26 cellular contexts compared by ENCODE assay signal in the genomic region with DNA sequence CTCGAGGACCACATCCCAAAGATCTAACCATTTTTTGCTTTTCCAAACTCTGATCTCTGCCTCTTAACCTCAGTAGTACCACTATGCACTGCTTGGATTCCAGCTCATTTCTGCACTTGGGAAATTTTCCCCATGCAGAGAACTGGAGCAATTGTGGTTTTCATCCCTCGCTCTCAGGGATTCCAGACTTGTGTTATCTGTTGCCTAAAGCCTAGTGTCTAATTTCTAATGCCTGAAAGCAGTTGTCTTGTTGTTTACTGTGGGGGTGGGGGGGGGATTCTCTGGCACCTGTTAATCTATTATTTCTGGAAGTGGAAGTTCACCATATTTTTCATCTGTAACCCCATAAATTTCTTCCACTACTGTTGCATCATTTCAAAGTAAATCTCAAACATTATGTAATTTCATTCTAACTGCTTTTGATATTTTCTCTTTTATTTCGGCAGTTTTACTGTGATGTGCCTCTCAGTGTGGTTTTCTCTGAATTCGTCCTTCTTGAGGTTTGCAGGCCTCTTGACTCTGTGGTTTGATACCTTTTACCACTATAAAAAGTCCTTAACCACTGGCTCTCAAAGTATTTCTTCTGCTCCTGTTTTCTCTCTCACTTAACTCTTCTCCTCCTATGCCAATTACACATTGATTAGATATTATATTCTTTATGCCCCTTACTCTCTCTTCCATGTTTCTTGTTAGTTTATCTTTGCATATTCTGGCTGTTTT.
"Had no signal": no experiment of that assay in that cellular context is flagged by ENCODE, and none has a peak within 500 bp of the region (broad histone marks: within the 10 kb centered on the region; RNA-seq: fewer than 3 reads in every experiment).

No MANE protein-coding gene starts in this region.

- FAIRE-seq: endometrium, TTC549 had no signal

- H3K4me1 Mint-ChIP-seq: activated naive CD8-positive, alpha-beta T cell treated with anti-CD3 and anti-CD28 coated beads, Interleukin-2, amount 50 U/mL, for 24 hours; brain had no signal

- H3K27me3 Mint-ChIP-seq: brain; dendritic cell treated with granulocyte-macrophage colony-stimulating factor and Interleukin-4, amounts not matched to agents 40 ng/mL and 50 ng/mL, for 4 days had no signal

- H3K4me3 Mint-ChIP-seq: activated CD8-positive, alpha-beta T cell treated with anti-CD3 and anti-CD28 coated beads, Interleukin-2, amount 10 ng/mL, durations not matched to agents 7 days and 5 days; activated naive CD8-positive, alpha-beta T cell treated with anti-CD3 and anti-CD28 coated beads, Interleukin-2, amount 50 U/mL, for 24 hours; activated T-helper 1 cell treated with anti-CD3 and anti-CD28 coated beads, Interleukin-12 subunit alpha, Interleukin-12 subunit beta, Interleukin-2, Interleukin-4 antibody, amounts not matched to agents 30 ng/mL and 10 ng/mL and 1 ng/mL, durations not matched to agents 14 hours and 24 hours and 36 hours; brain; dendritic cell treated with granulocyte-macrophage colony-stimulating factor and Interleukin-4, amounts not matched to agents 40 ng/mL and 50 ng/mL, for 4 days; nephron; stimulated activated naive CD8-positive, alpha-beta T cell treated with anti-CD3 and anti-CD28 coated beads, Interleukin-15, Interleukin-2, amounts not matched to agents 100 ng/mL and 50 ng/mL, for 24 hours had no signal

- DNase-seq: activated CD4-positive, alpha-beta T cell treated with anti-CD3 and anti-CD28 coated beads for 1 hour; activated CD4-positive, alpha-beta T cell treated with anti-CD3 and anti-CD28 coated beads, Interleukin-2, amount 50 U/mL, for 1 hour; activated CD8-positive, alpha-beta T cell treated with anti-CD3 and anti-CD28 coated beads, Interleukin-2, amount 10 ng/mL, durations not matched to agents 7 days and 5 days; activated gamma-delta T cell; activated naive CD4-positive, alpha-beta T cell treated with anti-CD3 and anti-CD28 coated beads, Interleukin-2, amount 50 U/mL, for 16 hours; activated naive CD8-positive, alpha-beta T cell treated with anti-CD3 and anti-CD28 coated beads, Interleukin-2, amount 50 U/mL, for 24 hours; anterior cingulate cortex; effector CD4-positive, alpha-beta T cell; foreskin fibroblast; ovary; psoas muscle; right cardiac atrium; stimulated activated CD4-positive, alpha-beta T cell treated with anti-CD3 and anti-CD28 coated beads, Interleukin-12 subunit alpha, Interleukin-12 subunit beta, amount 100 ng/mL, for 4 hours; stimulated activated CD4-positive, alpha-beta T cell treated with anti-CD3 and anti-CD28 coated beads, Interleukin-4, amount 100 ng/mL, for 4 hours; tibial artery; WERI-Rb-1 had no signal

- H3K4me1 ChIP-seq: psoas muscle had no signal

- H3K27ac Mint-ChIP-seq: activated CD8-positive, alpha-beta T cell treated with anti-CD3 and anti-CD28 coated beads, Interleukin-2, amount 10 ng/mL, durations not matched to agents 7 days and 5 days; activated naive CD8-positive, alpha-beta T cell treated with anti-CD3 and anti-CD28 coated beads, Interleukin-2, amount 50 U/mL, for 24 hours; activated T-helper 1 cell treated with anti-CD3 and anti-CD28 coated beads, Interleukin-12 subunit alpha, Interleukin-12 subunit beta, Interleukin-2, Interleukin-4 antibody, amounts not matched to agents 30 ng/mL and 10 ng/mL and 1 ng/mL, durations not matched to agents 14 hours and 24 hours and 36 hours; brain; dendritic cell treated with granulocyte-macrophage colony-stimulating factor and Interleukin-4, amounts not matched to agents 40 ng/mL and 50 ng/mL, for 4 days; nephron; stimulated activated naive CD8-positive, alpha-beta T cell treated with anti-CD3 and anti-CD28 coated beads, Interleukin-15, Interleukin-2, amounts not matched to agents 100 ng/mL and 50 ng/mL, for 24 hours had no signal

- H3K36me3 ChIP-seq: neutrophil, ovary, tibial artery, WERI-Rb-1 had no signal

- H3K4me3 ChIP-seq: lung, ovary, psoas muscle, tibial artery had no signal

- H3K9me3 Mint-ChIP-seq: activated naive CD8-positive, alpha-beta T cell treated with anti-CD3 and anti-CD28 coated beads, Interleukin-2, amount 50 U/mL, for 24 hours; activated T-helper 1 cell treated with anti-CD3 and anti-CD28 coated beads, Interleukin-12 subunit alpha, Interleukin-12 subunit beta, Interleukin-2, Interleukin-4 antibody, amounts not matched to agents 30 ng/mL and 10 ng/mL and 1 ng/mL, durations not matched to agents 14 hours and 24 hours and 36 hours; dendritic cell treated with granulocyte-macrophage colony-stimulating factor and Interleukin-4, amounts not matched to agents 40 ng/mL and 50 ng/mL, for 4 days had no signal

- H3K9me3 ChIP-seq: neutrophil, ovary, psoas muscle had no signal

- H3K27ac ChIP-seq: neutrophil, ovary, psoas muscle, tibial artery, WERI-Rb-1 had no signal

- ATAC-seq: activated CD8-positive, alpha-beta T cell treated with anti-CD3 and anti-CD28 coated beads, Interleukin-2, amount 10 ng/mL, durations not matched to agents 7 days and 5 days; activated naive CD8-positive, alpha-beta T cell treated with anti-CD3 and anti-CD28 coated beads, Interleukin-2, amount 50 U/mL, for 24 hours; left lobe of liver; psoas muscle; right cardiac atrium had no signal

- H3K36me3 Mint-ChIP-seq: brain had no signal

- H3K27me3 ChIP-seq: neutrophil, ovary, tibial artery had no signal
